In genomic region chr12:108039794-108040193, GRCh38 we compare ENCODE assay signal across 1 cellular context.
TF ChIP-seq lines count a peak whose summit lies in the region.

No MANE protein-coding gene starts in this region.

TF ChIP-seq in K562, 482 proteins besides CTCF, POLR2A, EP300 and RAD21 (continued from another document):
- TF ChIP-seq, protein P1, sequence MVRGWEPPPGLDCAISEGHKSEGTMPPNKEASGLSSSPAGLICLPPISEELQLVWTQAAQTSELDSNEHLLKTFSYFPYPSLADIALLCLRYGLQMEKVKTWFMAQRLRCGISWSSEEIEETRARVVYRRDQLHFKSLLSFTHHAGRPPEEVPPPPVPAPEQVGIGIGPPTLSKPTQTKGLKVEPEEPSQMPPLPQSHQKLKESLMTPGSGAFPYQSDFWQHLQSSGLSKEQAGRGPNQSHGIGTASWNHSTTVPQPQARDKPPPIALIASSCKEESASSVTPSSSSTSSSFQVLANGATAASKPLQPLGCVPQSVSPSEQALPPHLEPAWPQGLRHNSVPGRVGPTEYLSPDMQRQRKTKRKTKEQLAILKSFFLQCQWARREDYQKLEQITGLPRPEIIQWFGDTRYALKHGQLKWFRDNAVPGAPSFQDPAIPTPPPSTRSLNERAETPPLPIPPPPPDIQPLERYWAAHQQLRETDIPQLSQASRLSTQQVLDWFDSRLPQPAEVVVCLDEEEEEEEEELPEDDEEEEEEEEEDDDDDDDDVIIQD (CRISPR knock-in tag; IDR thresholded peaks at IDR 0.05) = no peak
- peak; percentile 54; the same call in 1 of the 2 replicates for TF ChIP-seq ZNF512 (tag; IDR thresholded peaks at IDR 0.05)
